8 cellular contexts compared by ENCODE assay signal in the genomic region with DNA sequence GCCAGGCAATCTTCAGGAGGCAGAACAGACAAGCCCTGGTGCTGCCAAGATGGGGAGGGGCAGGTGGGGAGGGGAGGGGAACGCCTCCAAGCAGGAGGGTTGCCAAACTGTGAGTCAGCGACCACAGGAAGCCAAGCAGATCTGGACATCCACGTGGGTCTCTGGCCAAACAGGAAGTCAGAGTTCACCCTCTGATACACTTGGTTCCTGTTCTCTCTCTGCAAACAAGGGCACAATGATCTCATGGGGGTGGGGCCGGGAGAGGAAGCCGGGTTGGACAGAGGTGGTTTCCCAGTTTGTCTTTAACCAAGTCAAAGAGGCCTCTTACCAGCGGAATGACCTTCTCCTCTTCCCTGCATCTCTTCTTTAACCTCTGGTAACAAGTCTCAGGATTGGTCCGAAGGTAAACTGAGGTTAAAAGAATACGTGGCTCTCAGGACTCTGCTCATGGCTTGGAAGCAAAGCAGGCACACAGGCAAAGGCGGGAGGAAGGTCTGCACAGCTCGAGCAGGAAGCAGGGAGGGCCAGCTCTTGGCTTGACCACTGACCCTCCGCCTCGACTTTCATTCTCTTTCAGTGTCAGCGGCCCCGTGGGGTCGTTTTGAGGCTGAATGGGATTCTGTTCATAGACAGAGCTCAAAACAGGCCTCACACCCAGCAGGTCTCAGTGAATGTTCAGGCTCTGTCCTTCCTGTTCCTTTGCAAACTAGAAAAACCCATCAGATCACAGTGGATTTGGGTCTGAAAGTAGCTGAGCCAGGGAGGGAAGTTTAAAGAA. TPM values are rescaled to one million over a fixed set of nuclear protein-coding genes. Genes with fewer than 3 reads are reported as not detected.
DNase-seq lines count a peak whose midpoint lies in the region; ATAC-seq and TF ChIP-seq lines count a peak whose summit lies in the region.

No MANE protein-coding gene starts in this region.

- TF ChIP-seq CTCF in CD4-positive, alpha-beta T cell (IDR thresholded peaks at IDR 0.05), result no peak
- TF ChIP-seq CTCF in HL-60 (IDR thresholded peaks at IDR 0.05; ENCODE audit: insufficient read depth, low read length) (no peak), upper lobe of left lung (IDR thresholded peaks at IDR 0.05) (peak in 1 of 6 experiments; percentile 2)

- peak; percentile 86 for ATAC-seq in CD4-positive, alpha-beta T cell (ENCODE audit: poor library complexity)
- ATAC-seq in GM19463 (IDR thresholded peaks at IDR 0.05; ENCODE audit: unreplicated experiment) (peak; percentile 96), Right ventricle myocardium inferior (peak; percentile 96), upper lobe of left lung (ENCODE audit: low FRiP score in 2 of 2) (peak; percentile 95)

- peak overlapping the region; percentile 86 for H3K27ac ChIP-seq in CD4-positive, alpha-beta T cell (ENCODE audit: low read depth, low read length)
- H3K27ac ChIP-seq in HL-60 (replicated peaks), result peak overlapping the region; percentile 95
- peak overlapping the region; percentile 87 for H3K27ac ChIP-seq in SJSA1
- H3K27ac ChIP-seq in upper lobe of left lung, result peak overlapping the region; percentile 94 to 98 (median 96)

- H3K9me3 Mint-ChIP-seq in CD4-positive, alpha-beta T cell, result no peaks in the 10 kb centered on the region
- H3K9me3 Mint-ChIP-seq in activated naive CD8-positive, alpha-beta T cell (ENCODE audit: low read depth), result no peaks in the 10 kb centered on the region

- TF ChIP-seq EP300 in upper lobe of left lung (IDR thresholded peaks at IDR 0.05), result peak in 3 of 4 donors; percentile 61 to 99 (median 99)

- peaks cover 60% of the 10 kb centered on the region for H3K4me1 Mint-ChIP-seq in CD4-positive, alpha-beta T cell (ENCODE audit: low read depth)
- peaks cover 65% of the 10 kb centered on the region for H3K4me1 Mint-ChIP-seq in activated naive CD8-positive, alpha-beta T cell (ENCODE audit: low read depth)

- H3K27me3 Mint-ChIP-seq in CD4-positive, alpha-beta T cell, result no peaks in the 10 kb centered on the region
- H3K27me3 Mint-ChIP-seq in activated naive CD8-positive, alpha-beta T cell, result no peaks in the 10 kb centered on the region

- no peaks in the 10 kb centered on the region for H3K36me3 Mint-ChIP-seq in CD4-positive, alpha-beta T cell (ENCODE audit: low read depth)
- no peaks in the 10 kb centered on the region for H3K36me3 Mint-ChIP-seq in activated naive CD8-positive, alpha-beta T cell

- peaks cover 10% of the 10 kb centered on the region for H3K36me3 ChIP-seq in SJSA1
- H3K36me3 ChIP-seq in upper lobe of left lung, result peaks cover 0 to 8% (median 3%) of the 10 kb centered on the region in 4 donors

- H3K9me3 ChIP-seq in CD4-positive, alpha-beta T cell (ENCODE audit: control insufficient read depth, low read length), result no peaks in the 10 kb centered on the region
- H3K9me3 ChIP-seq in SJSA1 (replicated peaks), result no peaks in the 10 kb centered on the region
- H3K9me3 ChIP-seq in upper lobe of left lung, result no peaks in the 10 kb centered on the region

- peaks cover 56% of the 10 kb centered on the region for H3K4me1 ChIP-seq in SJSA1 (replicated peaks)
- H3K4me1 ChIP-seq in upper lobe of left lung, result peaks cover 77 to 83% (median 80%) of the 10 kb centered on the region in 4 donors

- H3K4me3 Mint-ChIP-seq in CD4-positive, alpha-beta T cell, result peak overlapping the region; percentile 70
- peak overlapping the region; percentile 78 for H3K4me3 Mint-ChIP-seq in activated naive CD8-positive, alpha-beta T cell

- H3K27me3 ChIP-seq in CD4-positive, alpha-beta T cell (ENCODE audit: control insufficient read depth, insufficient read depth, low read length), result no peaks in the 10 kb centered on the region
- no peaks in the 10 kb centered on the region for H3K27me3 ChIP-seq in HL-60 (ENCODE audit: insufficient read depth, poor library complexity, severe bottlenecking)
- no peaks in the 10 kb centered on the region for H3K27me3 ChIP-seq in SJSA1 (replicated peaks)
- no peaks in the 10 kb centered on the region for H3K27me3 ChIP-seq in upper lobe of left lung

- intact Hi-C loops in CD4-positive, alpha-beta T cell (cut with DNase I, micrococcal nuclease), result loop anchor here (2.0 to 5.0 kb wide), 2 partner anchors 34 to 35 kb away; partner anchors contain the start of genes TK2 (in 2 of the 2) and CKLF (in 1 of the 2)
- intact Hi-C loops in Right ventricle myocardium inferior (cut with DNase I), result loop anchor here (1.0 kb wide), 1 partner anchor 32 kb away; no protein-coding TSS in a partner anchor
- intact Hi-C loops in posterior vena cava (cut with DNase I), result no loop called here

- peak; percentile 31 to 77 (median 75) for DNase-seq in CD4-positive, alpha-beta T cell
- peak; percentile 100 for DNase-seq in HL-60 (ENCODE audit: low read depth in 1 of 2, low spot score in 1 of 2)
- DNase-seq in SJSA1 (ENCODE audit: low read depth in 1 of 2, low spot score in 2 of 2), result peak; percentile 97 to 99
- peak; percentile 96 for DNase-seq in Right ventricle myocardium inferior (ENCODE audit: missing footprints)
- peak; percentile 99 for DNase-seq in posterior vena cava (ENCODE audit: low spot score)
- DNase-seq in upper lobe of left lung, result peak in 1 of 2 donors; percentile 99

- H3K27ac Mint-ChIP-seq in CD4-positive, alpha-beta T cell, result peak overlapping the region; percentile 94
- H3K27ac Mint-ChIP-seq in activated naive CD8-positive, alpha-beta T cell, result peak overlapping the region; percentile 95

- peak overlapping the region; percentile 22 for H3K4me3 ChIP-seq in HL-60 (replicated peaks; ENCODE audit: insufficient read depth, low read length)
- H3K4me3 ChIP-seq in SJSA1, result peak overlapping the region; percentile 0; the same call in 1 of the 2 replicates
- H3K4me3 ChIP-seq in upper lobe of left lung, result peak overlapping the region in 3 of 4 donors; percentile 10 to 36 (median 19)

- POLR2A ChIA-PET in CD4-positive, alpha-beta T cell (lab: Charles Lee), result interaction anchor here (0.7 to 1.2 kb wide), 3 partner anchors 35 to 87 kb away, joined by 3 to 7 read pairs (median 4); partner anchors contain the start of genes CKLF and CMTM3

- peak in 2 of 4 donors; percentile 45 to 81 for TF ChIP-seq POLR2A in upper lobe of left lung (IDR thresholded peaks at IDR 0.05)

- WGBS in upper lobe of left lung, 2 donors, result 11 to 13% methylated on average over 13 to 15 of the region's 15 CpGs

- CTCF ChIA-PET in CD4-positive, alpha-beta T cell (lab: Charles Lee), result interaction anchor here (0.9 kb wide), 1 partner anchor 34 kb away, joined by 3 read pairs; no protein-coding TSS in a partner anchor

RNA-seq across cellular contexts. Expression of gene TK2, which starts 32.9 kb away (rescaled TPM):
- 1 to 10 TPM; 3.6 to 5.1 TPM for total RNA-seq in CD4-positive, alpha-beta T cell
- total RNA-seq in SJSA1 (2014; rRNA removed; shearing (Covaris generic)), result 26.2 and 28.9 TPM in 2 replicates
- total RNA-seq in Right ventricle myocardium inferior, result 18.6 TPM
- total RNA-seq in posterior vena cava, result 10 to 100 TPM; 23.6 to 37.2 TPM
- 10 to 100 TPM; 28.2 to 54.0 (median 36.6) TPM for total RNA-seq in upper lobe of left lung

RNA-seq across cellular contexts. Expression of gene CKLF, which starts 35.4 kb away (rescaled TPM):
- total RNA-seq in CD4-positive, alpha-beta T cell, result 10 to 100 TPM; 10.6 to 14.1 TPM
- total RNA-seq in SJSA1 (2014; rRNA removed; shearing (Covaris generic)), result 124 and 134 TPM in 2 replicates
- total RNA-seq in Right ventricle myocardium inferior (14.7 TPM), posterior vena cava (10 to 100 TPM; 22.0 to 25.4 TPM), upper lobe of left lung (10 to 100 TPM; 18.2 to 71.7 (median 47.4) TPM)

RNA-seq across cellular contexts. Expression of gene CMTM1, which starts 49.2 kb away (rescaled TPM):
- total RNA-seq in CD4-positive, alpha-beta T cell, result 1 to 10 TPM in 1 of 2 experiments, under 1 TPM in 1; 0.66 to 1.1 TPM
- total RNA-seq in SJSA1 (2014; rRNA removed; shearing (Covaris generic)), result 3.5 and 5.4 TPM in 2 replicates
- 0.92 TPM for total RNA-seq in Right ventricle myocardium inferior
- 1 to 10 TPM; 2.1 to 3.1 TPM for total RNA-seq in posterior vena cava
- 1 to 10 TPM in 2 of 6 donors, under 1 TPM in 2, not detected in 2; 0.61 to 9.5 (median 2.6) TPM for total RNA-seq in upper lobe of left lung

Comparison
In these comparisons a context has a peak if more than half of its experiments do, and no peak if none do; other contexts are left out.
1. intact Hi-C loops: an anchor here in CD4-positive, alpha-beta T cell (2.0 to 5.0 kb wide) and Right ventricle myocardium inferior (1.0 kb wide); none called in posterior vena cava.